In the genomic region with DNA sequence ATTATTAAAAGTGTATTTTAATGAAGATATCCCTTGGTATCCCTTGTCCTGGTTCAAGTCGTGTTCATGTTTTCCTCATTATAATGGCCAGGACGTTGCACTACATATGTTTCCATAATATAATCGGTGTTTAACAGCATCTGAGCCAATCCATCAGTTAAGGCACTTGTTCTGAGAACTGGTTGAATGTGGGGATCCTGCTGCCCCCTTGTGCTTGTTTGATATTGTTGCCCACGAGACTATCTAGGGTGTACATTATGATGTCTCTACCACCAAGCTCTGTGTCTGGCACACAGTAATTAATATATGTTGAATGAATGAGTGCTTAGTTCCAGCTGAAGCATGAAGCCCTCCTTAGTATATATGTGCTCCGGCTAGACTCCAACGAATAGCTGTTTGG, we compare ENCODE assay signal across 8 cellular contexts.
DNase-seq lines count a peak whose midpoint lies in the region; ATAC-seq, FAIRE-seq and TF ChIP-seq lines count a peak whose summit lies in the region.

No MANE protein-coding gene starts in this region.

- no peaks in the 10 kb centered on the region for H3K4me1 ChIP-seq in A549
- H3K4me1 ChIP-seq in CD8-positive, alpha-beta memory T cell (ENCODE audit: insufficient read depth, low read length) = no peaks in the 10 kb centered on the region

- H3K27me3 Mint-ChIP-seq in CD8-positive, alpha-beta memory T cell = peaks cover 15 to 16% of the 10 kb centered on the region in 2 donors

- no peaks in the 10 kb centered on the region for H3K4me1 Mint-ChIP-seq in CD8-positive, alpha-beta memory T cell

- H3K9me3 Mint-ChIP-seq in CD8-positive, alpha-beta memory T cell = peaks cover 0 to 2% (median 0%) of the 10 kb centered on the region in 5 donors

- WGBS in A549 (ENCODE audit: missing lambda C conversion rate) = 3% methylated on average over 6 of the region's 6 CpGs

- H3K27ac ChIP-seq in A549 = no peak overlapping the region
- no peak overlapping the region for H3K27ac ChIP-seq in CD8-positive, alpha-beta memory T cell (ENCODE audit: low read depth, low read length)

- no peak for TF ChIP-seq POLR2A in A549 (IDR thresholded peaks at IDR 0.05; ENCODE audit: low read length)

- H3K9me3 ChIP-seq in A549 = no peaks in the 10 kb centered on the region
- no peaks in the 10 kb centered on the region for H3K9me3 ChIP-seq in CD8-positive, alpha-beta memory T cell (ENCODE audit: low read length)

- no peak for TF ChIP-seq EP300 in A549 (IDR thresholded peaks at IDR 0.05)

- POLR2A ChIA-PET in A549 (lab: Yijun Ruan, JAX) = no interaction called here
- POLR2A ChIA-PET in CD8-positive, alpha-beta memory T cell (lab: Charles Lee) = no interaction called here

- TF ChIP-seq CTCF in A549 (IDR thresholded peaks at IDR 0.05) (peak; percentile 24; the same call in 1 of the 3 replicates), GM12864 (IDR thresholded peaks at IDR 0.05; ENCODE audit: low read depth, low read length, missing control alignments) (peak; percentile 60)

- no peak overlapping the region for H3K27ac Mint-ChIP-seq in CD8-positive, alpha-beta memory T cell

- peak; percentile 41 to 46 for DNase-seq in A549 (ENCODE audit: low read depth in 1 of 2, low spot score in 1 of 2)
- peak; percentile 19 for DNase-seq in GM12864 (ENCODE audit: low read depth)
- peak; percentile 53 for DNase-seq in HT1080 (ENCODE audit: low read depth)
- DNase-seq in RPMI8226 = peak; percentile 47
- peak; percentile 72 for DNase-seq in iPS-NIHi11 (ENCODE audit: low spot score)
- DNase-seq in CD8-positive, alpha-beta memory T cell = no peak
- DNase-seq in dedifferentiated amniotic fluid mesenchymal stem cell (ENCODE audit: extremely low spot score) = no peak
- DNase-seq in islet precursor cell = no peak

- no peak for FAIRE-seq in A549 (lab: Jason Lieb, UNC)

- H3K27me3 ChIP-seq in CD8-positive, alpha-beta memory T cell (ENCODE audit: insufficient read depth, low read length, poor library complexity, severe bottlenecking) = no peaks in the 10 kb centered on the region

- H3K36me3 Mint-ChIP-seq in CD8-positive, alpha-beta memory T cell = no peaks in the 10 kb centered on the region

- H3K4me2 ChIP-seq in A549 = no peak overlapping the region

- CTCF ChIA-PET in A549 (lab: Yijun Ruan, JAX) = interaction anchor here (0.6 to 2.0 kb wide), 7 partner anchors 10 to 1096 kb away, joined by 3 to 9 read pairs (median 4); a partner anchor contains a TSS
- CTCF ChIA-PET in CD8-positive, alpha-beta memory T cell (lab: Charles Lee) = no interaction called here

- TF ChIP-seq RAD21 in A549 (conservative IDR thresholded peaks at IDR 0.05 in 1 of 2, IDR thresholded peaks at IDR 0.05 in 1 of 2) = peak; percentile 23 to 48; a peak in 3 of 5 replicates

- H3K36me3 ChIP-seq in CD8-positive, alpha-beta memory T cell (ENCODE audit: insufficient read depth, low read length) = no peaks in the 10 kb centered on the region

- no peak overlapping the region for H3K4me3 ChIP-seq in A549
- no peak overlapping the region for H3K4me3 ChIP-seq in GM12864 (ENCODE audit: low read depth, low read length)
- H3K4me3 ChIP-seq in CD8-positive, alpha-beta memory T cell (ENCODE audit: low read length) = no peak overlapping the region

- no peak overlapping the region for H3K4me3 Mint-ChIP-seq in CD8-positive, alpha-beta memory T cell

- peak; percentile 62 to 89; a peak in 4 of 6 replicates for ATAC-seq in A549

TF ChIP-seq in A549, 52 proteins besides CTCF, POLR2A, EP300 and RAD21:
- TF ChIP-seq NR3C1 (IDR thresholded peaks at IDR 0.05) (no peak), HOXB13 (CRISPR knock-in tag; IDR thresholded peaks at IDR 0.05; ENCODE audit: low read depth) (no peak), EHF (CRISPR knock-in tag; IDR thresholded peaks at IDR 0.05) (no peak), RFX5 (IDR thresholded peaks at IDR 0.05) (no peak), POLR2AphosphoS2 (conservative IDR thresholded peaks at IDR 0.05; ENCODE audit: low read length) (no peak), SMC3 (IDR thresholded peaks at IDR 0.05) (peak; percentile 33; the same call in 1 of the 3 replicates)

Comparison
In these comparisons a context has a peak if more than half of its experiments do, and no peak if none do; other contexts are left out.
1. DNase-seq: peak in A549 (2 of 2), GM12864 (single experiment), HT1080 (single experiment), RPMI8226 (single experiment) and iPS-NIHi11 (single experiment); none in CD8-positive, alpha-beta memory T cell (0 of 5), dedifferentiated amniotic fluid mesenchymal stem cell (single experiment) and islet precursor cell (single experiment).